21 cellular contexts compared by ENCODE assay signal in genomic region chr14:97283450-97284230, GRCh38.
DNase-seq lines count a peak whose midpoint lies in the region; ATAC-seq, FAIRE-seq and TF ChIP-seq lines count a peak whose summit lies in the region.
"Had no signal": no experiment of that assay in that cellular context is flagged by ENCODE, and none has a peak within 500 bp of the region (broad histone marks: within the 10 kb centered on the region; RNA-seq: fewer than 3 reads in every experiment).

No MANE protein-coding gene starts in this region.

- intact Hi-C loops in adrenal gland (cut with DNase I): no loop called here

- H3K4me1 ChIP-seq in DND-41 (ENCODE audit: insufficient read depth, low read length): peaks cover 33% of the 10 kb centered on the region
- H3K4me1 ChIP-seq in Karpas-422 (ENCODE audit: low read length): peaks cover 12% of the 10 kb centered on the region
- no peaks in the 10 kb centered on the region for H3K4me1 ChIP-seq in endodermal cell (ENCODE audit: control insufficient read depth, insufficient read depth, low read length)
- H3K4me1 ChIP-seq in adrenal gland (replicated peaks in 1 of 2): no peaks in the 10 kb centered on the region

- no peaks in the 10 kb centered on the region for H3K9me2 ChIP-seq in Karpas-422 (replicated peaks; ENCODE audit: insufficient read depth, low read length)

- H3K9ac ChIP-seq in DND-41 (ENCODE audit: low read depth, low read length) (peak overlapping the region; percentile 47), Karpas-422 (ENCODE audit: low read length) (no peak overlapping the region), endodermal cell (ENCODE audit: extremely low read depth, low read length, poor library complexity, severe bottlenecking) (no peak overlapping the region)

- DNase-seq in DND-41: peak; percentile 83
- no peak for DNase-seq in Karpas-422
- DNase-seq in RCC 7860 (ENCODE audit: low spot score): peak; percentile 45
- no peak for DNase-seq in endodermal cell
- no peak for DNase-seq in H7
- DNase-seq in adrenal gland: no peak
- DNase-seq: CD4-positive, CD25-positive, alpha-beta regulatory T cell; DMS79; NCI-H1092 treated with DMSO at 0.1 percent for 48 hours; NCI-H1436 treated with DMSO at 0.1 percent for 48 hours; NCI-H1930; NCI-H226; NCI-H510A treated with DMSO at 0.1 percent for 48 hours; NCI-H82; OCI-M1; RPMI8226; SHP77; T-helper 1 cell had no signal

- no peak overlapping the region for H3K4me3 Mint-ChIP-seq in endodermal cell
- H3K4me3 Mint-ChIP-seq: CD4-positive, CD25-positive, alpha-beta regulatory T cell had no signal

- H3K27me3 ChIP-seq in DND-41 (ENCODE audit: insufficient read depth, low read length, poor library complexity) (no peaks in the 10 kb centered on the region), Karpas-422 (ENCODE audit: low read length) (0 out of 2 replicates have a peak, but pooled peaks cover 4% of the 10 kb centered on the region), endodermal cell (ENCODE audit: control insufficient read depth, insufficient read depth, low read length, poor library complexity, severe bottlenecking) (peaks cover 53% of the 10 kb centered on the region), H7 (ENCODE audit: control insufficient read depth, insufficient read depth, low read length) (no peaks in the 10 kb centered on the region), adrenal gland (no peaks in the 10 kb centered on the region)

- H3K4me2 ChIP-seq in DND-41 (ENCODE audit: insufficient read depth, low read length) (peak overlapping the region; percentile 65), Karpas-422 (ENCODE audit: low read depth, low read length, poor library complexity, severe bottlenecking) (peak overlapping the region; percentile 42)

- H3K9me3 ChIP-seq in DND-41 (ENCODE audit: insufficient read depth, low read length, severe bottlenecking) (no peaks in the 10 kb centered on the region), Karpas-422 (ENCODE audit: low read length) (no peaks in the 10 kb centered on the region), endodermal cell (ENCODE audit: control insufficient read depth, low read length) (no peaks in the 10 kb centered on the region), adrenal gland (replicated peaks in 1 of 3) (no peaks in the 10 kb centered on the region)

- peak; percentile 92 for ATAC-seq in DND-41 (ENCODE audit: insufficient read depth, low read depth)
- ATAC-seq in GM21360 (IDR thresholded peaks at IDR 0.05; ENCODE audit: unreplicated experiment): no peak

- no peaks in the 10 kb centered on the region for H4K20me1 ChIP-seq in DND-41 (ENCODE audit: insufficient read depth, low read length)
- H4K20me1 ChIP-seq in Karpas-422 (ENCODE audit: insufficient read depth, low read depth, low read length): no peaks in the 10 kb centered on the region

- H3K9me3 Mint-ChIP-seq in endodermal cell: no peaks in the 10 kb centered on the region

- peak overlapping the region; percentile 2 for H3K27ac Mint-ChIP-seq in endodermal cell
- H3K27ac Mint-ChIP-seq: CD4-positive, CD25-positive, alpha-beta regulatory T cell had no signal

- peak overlapping the region; percentile 50 for H2AFZ ChIP-seq in DND-41 (ENCODE audit: low read depth, low read length)
- peak overlapping the region; percentile 15; the same call in 1 of the 2 replicates for H2AFZ ChIP-seq in Karpas-422 (ENCODE audit: low read length)

- FAIRE-seq in RCC 7860 (lab: Jason Lieb, UNC): no peak
- FAIRE-seq: GM12891, H54 had no signal

- H3K36me3 ChIP-seq in DND-41 (ENCODE audit: insufficient read depth, low read length): no peaks in the 10 kb centered on the region
- no peaks in the 10 kb centered on the region for H3K36me3 ChIP-seq in Karpas-422 (ENCODE audit: insufficient read depth, low read length)
- H3K36me3 ChIP-seq in endodermal cell (ENCODE audit: control insufficient read depth, insufficient read depth, low read length): no peaks in the 10 kb centered on the region
- H3K36me3 ChIP-seq in H7 (replicated peaks; ENCODE audit: control insufficient read depth, insufficient read depth, low read length): no peaks in the 10 kb centered on the region
- no peaks in the 10 kb centered on the region for H3K36me3 ChIP-seq in adrenal gland (replicated peaks in 1 of 2)

- peaks cover 52% of the 10 kb centered on the region for H3K27me3 Mint-ChIP-seq in endodermal cell (ENCODE audit: insufficient read depth)

- H3K36me3 Mint-ChIP-seq in endodermal cell (ENCODE audit: low read depth): no peaks in the 10 kb centered on the region
- H3K36me3 Mint-ChIP-seq: CD4-positive, CD25-positive, alpha-beta regulatory T cell had no signal

- no peaks in the 10 kb centered on the region for H3K79me2 ChIP-seq in DND-41 (ENCODE audit: insufficient read depth, low read length)
- no peaks in the 10 kb centered on the region for H3K79me2 ChIP-seq in Karpas-422 (ENCODE audit: low read length)

- H3K27ac ChIP-seq in DND-41 (ENCODE audit: low read length): peak overlapping the region; percentile 89
- H3K27ac ChIP-seq in Karpas-422 (ENCODE audit: low read length): no peak overlapping the region
- H3K27ac ChIP-seq in endodermal cell (ENCODE audit: low read depth, low read length): no peak overlapping the region
- no peak overlapping the region for H3K27ac ChIP-seq in adrenal gland

- TF ChIP-seq POLR2A in adrenal gland (IDR thresholded peaks at IDR 0.05): no peak

- H3K4me3 ChIP-seq in DND-41 (ENCODE audit: low read depth in 1 of 2, low read length in 2 of 2) (peak overlapping the region in 1 of 2 experiments; percentile 48; a peak in 2 of 4 replicates), Karpas-422 (ENCODE audit: low read length) (no peak overlapping the region), endodermal cell (ENCODE audit: low read length) (no peak overlapping the region), H7 (ENCODE audit: insufficient read depth, low read depth, low read length) (no peak overlapping the region), adrenal gland (no peak overlapping the region)

- WGBS in endodermal cell (ENCODE audit: insufficient coverage in 1 of 2, insufficient read length in 1 of 2), 2 experiments: 88 to 90% methylated on average over 14 to 15 of the region's 15 CpGs
- 74 to 87% (median 77%) methylated on average over 15 of the region's 15 CpGs for WGBS in adrenal gland, 4 donors

- peak; percentile 7 for TF ChIP-seq CTCF in DND-41 (IDR thresholded peaks at IDR 0.05; ENCODE audit: borderline replicate concordance, extremely low read depth, low read length, poor library complexity, severe bottlenecking)
- no peak for TF ChIP-seq CTCF in endodermal cell (conservative IDR thresholded peaks at IDR 0.05)
- no peak for TF ChIP-seq CTCF in adrenal gland (IDR thresholded peaks at IDR 0.05)

- H3K4me1 Mint-ChIP-seq in endodermal cell: peaks cover 20% of the 10 kb centered on the region

Comparison
In these comparisons a context has a peak if more than half of its experiments do, and no peak if none do; other contexts are left out.
1. DNase-seq: peak in DND-41 (single experiment) and RCC 7860 (single experiment); none in Karpas-422 (single experiment), endodermal cell (single experiment), H7 (single experiment) and adrenal gland (0 of 7).